In the genomic region with DNA sequence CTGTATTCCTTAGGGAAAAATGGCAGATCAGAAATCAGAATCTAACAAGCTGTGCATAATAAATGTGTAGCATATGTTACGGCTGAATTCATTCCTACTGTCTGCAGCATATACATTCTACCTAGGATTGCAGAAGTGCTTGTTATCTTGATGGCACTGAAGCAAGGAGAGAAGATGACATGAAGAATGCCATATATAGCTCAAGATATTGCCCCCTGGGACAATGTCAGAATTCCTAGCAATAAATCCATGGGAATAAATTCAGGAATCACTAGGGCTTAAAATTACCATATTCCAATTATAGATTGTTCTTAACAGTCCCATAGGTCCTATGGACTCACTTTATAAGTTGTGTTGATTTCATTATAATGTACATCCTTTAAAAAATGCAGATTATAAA, we compare ENCODE assay signal across 23 cellular contexts.
"Had no signal": no experiment of that assay in that cellular context is flagged by ENCODE, and none has a peak within 500 bp of the region (broad histone marks: within the 10 kb centered on the region; RNA-seq: fewer than 3 reads in every experiment).

No MANE protein-coding gene starts in this region.

- H3K9me3 ChIP-seq: left lung, lower lobe of right lung, ovary, right lobe of liver, uterus had no signal

- DNase-seq: hypothalamus; immature natural killer cell; kidney; left colon; left lung; lower lobe of right lung; mammary epithelial cell; mesenchymal stem cell; naive thymus-derived CD8-positive, alpha-beta T cell; nephron progenitor cell; ovary; right lobe of liver; stimulated activated CD4-positive, alpha-beta T cell treated with anti-CD3 and anti-CD28 coated beads, Interleukin-1b, Interleukin-23, amount 100 ng/mL, for 48 hours; stimulated activated CD4-positive, alpha-beta T cell treated with anti-CD3 and anti-CD28 coated beads, Interleukin-2, amount 100 ng/mL, for 48 hours; stimulated activated CD4-positive, alpha-beta T cell treated with anti-CD3 and anti-CD28 coated beads, Interleukin-4, amount 100 ng/mL, for 4 hours; stimulated activated CD8-positive, alpha-beta memory T cell treated with anti-CD3 and anti-CD28 coated beads, Interleukin-4, amount 100 ng/mL, for 48 hours; stimulated activated naive CD4-positive, alpha-beta T cell treated with Interleukin-2 at 50 U/mL for 16 hours; stimulated activated naive CD8-positive, alpha-beta T cell treated with anti-CD3 and anti-CD28 coated beads, Interleukin-15, amount 100 ng/mL, for 72 hours; substantia nigra; uterus had no signal

- H3K27me3 ChIP-seq: left lung, ovary, right atrium auricular region, right lobe of liver, tibial nerve, uterus had no signal

- H3K4me3 ChIP-seq: left lung, lower lobe of right lung, ovary, right atrium auricular region, right lobe of liver, smooth muscle cell, tibial nerve, uterus had no signal

- H3K36me3 ChIP-seq: left lung, lower lobe of right lung, ovary, right atrium auricular region, right lobe of liver, tibial nerve, uterus had no signal

- H3K27ac ChIP-seq: left lung, lower lobe of right lung, ovary, right atrium auricular region, right lobe of liver, tibial nerve, uterus had no signal

- H3K4me2 ChIP-seq: smooth muscle cell had no signal
